Comparison of ENCODE assay signal across 7 cellular contexts in genomic region chr2:210171309-210172218, GRCh38.
DNase-seq lines count a peak whose midpoint lies in the region; ATAC-seq and TF ChIP-seq lines count a peak whose summit lies in the region.

Gene KANSL1L (minus strand): TSS chr2:210171409. CDS start chr2:210154582, 16,827 bp downstream.

- in situ Hi-C loops in astrocyte of the spinal cord (cut with HindIII; ENCODE audit: low sequenced_read_pairs) = no loop called here

- no peak for TF ChIP-seq CTCF in astrocyte of the spinal cord (IDR thresholded peaks at IDR 0.05; ENCODE audit: low read depth, low read length)
- no peak for TF ChIP-seq CTCF in retinal pigment epithelial cell (conservative IDR thresholded peaks at IDR 0.05; ENCODE audit: low read depth, low read length)

- peak; percentile 80 for DNase-seq in NCI-H2029 treated with DMSO at 0.1 percent for 48 hours (lab: John Stamatoyannopoulos, UW)
- peak; percentile 93 for DNase-seq in T1000 (lab: John Stamatoyannopoulos, UW)
- peak; percentile 98 for DNase-seq in astrocyte of the spinal cord (ENCODE audit: low read depth, low spot score)
- DNase-seq in hypothalamus (lab: John Stamatoyannopoulos, UW) = peak; percentile 74 to 99 (median 97)
- DNase-seq in retinal pigment epithelial cell (ENCODE audit: low read depth) = peak; percentile 88

- peak; percentile 75 for ATAC-seq in GM18511 (IDR thresholded peaks at IDR 0.05; ENCODE audit: unreplicated experiment)
- peak; percentile 78 for ATAC-seq in HG03025 (IDR thresholded peaks at IDR 0.05; ENCODE audit: low FRiP score, unreplicated experiment)

- H3K4me3 ChIP-seq in astrocyte of the spinal cord (ENCODE audit: low read depth, low read length) = peak within 1 kb of the TSS; percentile 84
- H3K4me3 ChIP-seq in retinal pigment epithelial cell (ENCODE audit: low read length) = peak within 1 kb of the TSS; percentile 88

Comparison
In these comparisons a context has a peak if more than half of its experiments do, and no peak if none do; other contexts are left out.
1. Peak in every context shown above with its lines: DNase-seq, ATAC-seq and H3K4me3 ChIP-seq.